In genomic region chr22:47055461-47055860, GRCh38 we compare ENCODE assay signal across 20 cellular contexts.
DNase-seq lines count a peak whose midpoint lies in the region; ATAC-seq and TF ChIP-seq lines count a peak whose summit lies in the region.
"Had no signal": no experiment of that assay in that cellular context is flagged by ENCODE, and none has a peak within 500 bp of the region (broad histone marks: within the 10 kb centered on the region; RNA-seq: fewer than 3 reads in every experiment).

No MANE protein-coding gene starts in this region.

- H3K36me3 Mint-ChIP-seq in activated naive CD8-positive, alpha-beta T cell: peaks cover 2% of the 10 kb centered on the region
- peaks cover 3% of the 10 kb centered on the region for H3K36me3 Mint-ChIP-seq in activated naive CD8-positive, alpha-beta T cell treated with anti-CD3 and anti-CD28 coated beads for 36 hours
- H3K36me3 Mint-ChIP-seq in activated naive CD8-positive, alpha-beta T cell treated with anti-CD3 and anti-CD28 coated beads, Interleukin-2, amount 10 ng/mL, durations not matched to agents 7 days and 5 days: peaks cover 1% of the 10 kb centered on the region
- H3K36me3 Mint-ChIP-seq in stimulated activated naive B cell treated with anti-CD40 and anti-IgM and Interleukin-4, amounts not matched to agents 10 μg/mL and 1 μg/mL and 100 μg/mL, for 72 hours: peaks cover 44 to 60% of the 10 kb centered on the region in 2 donors

- ATAC-seq in activated naive CD8-positive, alpha-beta T cell treated with anti-CD3 and anti-CD28 coated beads, Interleukin-2, amount 10 ng/mL, durations not matched to agents 7 days and 5 days (ENCODE audit: low read depth): no peak
- no peak for ATAC-seq in lower lobe of right lung
- ATAC-seq in stimulated activated naive B cell treated with anti-CD40 and anti-IgM and Interleukin-4, amounts not matched to agents 10 μg/mL and 1 μg/mL and 100 μg/mL, for 72 hours (replicated peaks): no peak
- ATAC-seq: CD8-positive, alpha-beta T cell had no signal

- WGBS in hepatocyte (ENCODE audit: low lambda C conversion rate, missing lambda C conversion rate): 96% methylated on average over 4 of the region's 4 CpGs

- H3K79me2 ChIP-seq in hepatocyte: no peaks in the 10 kb centered on the region

- no peaks in the 10 kb centered on the region for H3K4me1 Mint-ChIP-seq in activated naive CD8-positive, alpha-beta T cell (ENCODE audit: low read depth)
- no peaks in the 10 kb centered on the region for H3K4me1 Mint-ChIP-seq in activated naive CD8-positive, alpha-beta T cell treated with anti-CD3 and anti-CD28 coated beads for 36 hours
- H3K4me1 Mint-ChIP-seq in activated naive CD8-positive, alpha-beta T cell treated with anti-CD3 and anti-CD28 coated beads, Interleukin-2, amount 10 ng/mL, durations not matched to agents 7 days and 5 days: peaks cover 9% of the 10 kb centered on the region
- peaks cover 21 to 61% of the 10 kb centered on the region in 2 donors for H3K4me1 Mint-ChIP-seq in stimulated activated naive B cell treated with anti-CD40 and anti-IgM and Interleukin-4, amounts not matched to agents 10 μg/mL and 1 μg/mL and 100 μg/mL, for 72 hours

- intact Hi-C loops in lower lobe of right lung (cut with DNase I): no loop called here

- DNase-seq in activated naive CD8-positive, alpha-beta T cell treated with anti-CD3 and anti-CD28 coated beads for 36 hours: no peak
- DNase-seq in activated naive CD8-positive, alpha-beta T cell treated with anti-CD3 and anti-CD28 coated beads, Interleukin-2, amount 10 ng/mL, durations not matched to agents 7 days and 5 days: no peak
- DNase-seq in lower lobe of right lung (peak; percentile 7), hepatocyte (ENCODE audit: low spot score) (no peak), SW480 (ENCODE audit: low spot score) (no peak)
- DNase-seq in stimulated activated naive B cell treated with anti-CD40 and anti-IgM and Interleukin-4, amounts not matched to agents 10 μg/mL and 1 μg/mL and 100 μg/mL, for 72 hours: no peak
- DNase-seq in stimulated activated CD8-positive, alpha-beta memory T cell treated with anti-CD3 and anti-CD28 coated beads, Interleukin-4, amount 100 ng/mL, for 48 hours: no peak
- DNase-seq: 8988T; Calu3; CD8-positive, alpha-beta T cell; DMS153; IMR-90; NCI-H1694; NCI-H2081; NCI-H2171 treated with DMSO at 0.1 percent for 48 hours; NCI-H524 treated with DMSO at 0.1 percent for 48 hours; SHP77 had no signal

- peak overlapping the region; percentile 37 for H3K27ac Mint-ChIP-seq in activated naive CD8-positive, alpha-beta T cell
- H3K27ac Mint-ChIP-seq in activated naive CD8-positive, alpha-beta T cell treated with anti-CD3 and anti-CD28 coated beads for 36 hours: no peak overlapping the region
- peak overlapping the region; percentile 65 for H3K27ac Mint-ChIP-seq in activated naive CD8-positive, alpha-beta T cell treated with anti-CD3 and anti-CD28 coated beads, Interleukin-2, amount 10 ng/mL, durations not matched to agents 7 days and 5 days
- H3K27ac Mint-ChIP-seq in stimulated activated naive B cell treated with anti-CD40 and anti-IgM and Interleukin-4, amounts not matched to agents 10 μg/mL and 1 μg/mL and 100 μg/mL, for 72 hours: peak overlapping the region; percentile 11
- H3K27ac Mint-ChIP-seq: CD8-positive, alpha-beta T cell had no signal

- no peaks in the 10 kb centered on the region for H3K27me3 Mint-ChIP-seq in activated naive CD8-positive, alpha-beta T cell
- H3K27me3 Mint-ChIP-seq in activated naive CD8-positive, alpha-beta T cell treated with anti-CD3 and anti-CD28 coated beads for 36 hours: no peaks in the 10 kb centered on the region
- H3K27me3 Mint-ChIP-seq in activated naive CD8-positive, alpha-beta T cell treated with anti-CD3 and anti-CD28 coated beads, Interleukin-2, amount 10 ng/mL, durations not matched to agents 7 days and 5 days: no peaks in the 10 kb centered on the region
- no peaks in the 10 kb centered on the region for H3K27me3 Mint-ChIP-seq in stimulated activated naive B cell treated with anti-CD40 and anti-IgM and Interleukin-4, amounts not matched to agents 10 μg/mL and 1 μg/mL and 100 μg/mL, for 72 hours

- H3K4me3 ChIP-seq in lower lobe of right lung: no peak overlapping the region
- no peak overlapping the region for H3K4me3 ChIP-seq in hepatocyte
- H3K4me3 ChIP-seq: BLaER1 treated with 17β-estradiol and CSF1 and Interleukin-3, amounts not matched to agents 10 nM and 100 nM; HAP-1 had no signal

- H3K36me3 ChIP-seq in lower lobe of right lung (peaks cover 20% of the 10 kb centered on the region), hepatocyte (replicated peaks; ENCODE audit: insufficient read depth, low read depth) (no peaks in the 10 kb centered on the region)
- H3K36me3 ChIP-seq: HAP-1 had no signal

- POLR2A ChIA-PET in activated naive CD8-positive, alpha-beta T cell treated with anti-CD3 and anti-CD28 coated beads, Interleukin-2, amount 10 ng/mL, durations not matched to agents 7 days and 5 days (lab: Charles Lee): no interaction called here

- no peaks in the 10 kb centered on the region for H3K27me3 ChIP-seq in lower lobe of right lung (ENCODE audit: low read depth)
- H3K27me3 ChIP-seq in hepatocyte: no peaks in the 10 kb centered on the region
- H3K27me3 ChIP-seq: BLaER1 treated with 17β-estradiol and CSF1 and Interleukin-3, amounts not matched to agents 10 nM and 100 nM had no signal

- TF ChIP-seq CTCF in lower lobe of right lung (IDR thresholded peaks at IDR 0.05): no peak
- TF ChIP-seq CTCF in hepatocyte (IDR thresholded peaks at IDR 0.05; ENCODE audit: poor library complexity): no peak

- no peaks in the 10 kb centered on the region for H3K4me1 ChIP-seq in lower lobe of right lung
- H3K4me1 ChIP-seq in hepatocyte (ENCODE audit: insufficient read depth): no peaks in the 10 kb centered on the region
- H3K4me1 ChIP-seq: HAP-1 had no signal

- H4K20me1 ChIP-seq in hepatocyte (ENCODE audit: insufficient read depth, poor library complexity, severe bottlenecking): no peaks in the 10 kb centered on the region

- no peak overlapping the region for H3K4me3 Mint-ChIP-seq in activated naive CD8-positive, alpha-beta T cell
- H3K4me3 Mint-ChIP-seq in activated naive CD8-positive, alpha-beta T cell treated with anti-CD3 and anti-CD28 coated beads for 36 hours: no peak overlapping the region
- H3K4me3 Mint-ChIP-seq in activated naive CD8-positive, alpha-beta T cell treated with anti-CD3 and anti-CD28 coated beads, Interleukin-2, amount 10 ng/mL, durations not matched to agents 7 days and 5 days: no peak overlapping the region
- no peak overlapping the region for H3K4me3 Mint-ChIP-seq in stimulated activated naive B cell treated with anti-CD40 and anti-IgM and Interleukin-4, amounts not matched to agents 10 μg/mL and 1 μg/mL and 100 μg/mL, for 72 hours
- H3K4me3 Mint-ChIP-seq: CD8-positive, alpha-beta T cell had no signal

- H3K9me2 ChIP-seq in hepatocyte (replicated peaks; ENCODE audit: insufficient read depth): no peaks in the 10 kb centered on the region

- H2AFZ ChIP-seq in hepatocyte: no peak overlapping the region

- no peak overlapping the region for H3K27ac ChIP-seq in lower lobe of right lung
- no peak overlapping the region for H3K27ac ChIP-seq in hepatocyte
- H3K27ac ChIP-seq: BLaER1 treated with 17β-estradiol and CSF1 and Interleukin-3, amounts not matched to agents 10 nM and 100 nM had no signal

- H3K9me3 ChIP-seq in lower lobe of right lung (no peaks in the 10 kb centered on the region), hepatocyte (ENCODE audit: low read depth) (no peaks in the 10 kb centered on the region)
- H3K9me3 ChIP-seq: BLaER1 treated with 17β-estradiol and CSF1 and Interleukin-3, amounts not matched to agents 10 nM and 100 nM; HAP-1 had no signal

- H3K4me2 ChIP-seq in hepatocyte: no peak overlapping the region
- H3K4me2 ChIP-seq: BLaER1 treated with 17β-estradiol and CSF1 and Interleukin-3, amounts not matched to agents 10 nM and 100 nM had no signal

- H3K9me3 Mint-ChIP-seq in activated naive CD8-positive, alpha-beta T cell (ENCODE audit: low read depth): no peaks in the 10 kb centered on the region
- no peaks in the 10 kb centered on the region for H3K9me3 Mint-ChIP-seq in activated naive CD8-positive, alpha-beta T cell treated with anti-CD3 and anti-CD28 coated beads for 36 hours
- H3K9me3 Mint-ChIP-seq in activated naive CD8-positive, alpha-beta T cell treated with anti-CD3 and anti-CD28 coated beads, Interleukin-2, amount 10 ng/mL, durations not matched to agents 7 days and 5 days: no peaks in the 10 kb centered on the region
- no peaks in the 10 kb centered on the region for H3K9me3 Mint-ChIP-seq in stimulated activated naive B cell treated with anti-CD40 and anti-IgM and Interleukin-4, amounts not matched to agents 10 μg/mL and 1 μg/mL and 100 μg/mL, for 72 hours
- H3K9me3 Mint-ChIP-seq: CD8-positive, alpha-beta T cell had no signal
